In genomic region chr9:71004196-71004595, GRCh38 we compare ENCODE assay signal across 24 cellular contexts.
"Had no signal": no experiment of that assay in that cellular context is flagged by ENCODE, and none has a peak within 500 bp of the region (broad histone marks: within the 10 kb centered on the region; RNA-seq: fewer than 3 reads in every experiment).

No MANE protein-coding gene starts in this region.

- ATAC-seq: activated CD4-positive, alpha-beta T cell treated with anti-CD3 and anti-CD28 coated beads for 36 hours; body of pancreas; natural killer cell treated with Interleukin-12 subunit alpha and Interleukin-12 subunit beta and Interleukin-15 and Interleukin-18, amount 100 ng/mL, for 72 hours; pancreas; psoas muscle; right cardiac atrium; stimulated activated effector memory CD8-positive, alpha-beta T cell treated with anti-CD3 and anti-CD28 coated beads, Interleukin-12 subunit alpha, Interleukin-12 subunit beta, amount 100 ng/mL, for 72 hours; stimulated activated naive CD8-positive, alpha-beta T cell treated with anti-CD3 and anti-CD28 coated beads, Interleukin-15, amount 100 ng/mL, for 72 hours; T-helper 17 cell had no signal

- DNase-seq: activated B cell treated with CpG ODN at 0.5 μM for 24 hours; activated CD4-positive, alpha-beta T cell treated with anti-CD3 and anti-CD28 coated beads for 36 hours; activated CD4-positive, alpha-beta T cell treated with anti-CD3 and anti-CD28 coated beads, Interleukin-2, amount 50 U/mL, for 48 hours; activated naive CD4-positive, alpha-beta T cell treated with Interleukin-2 at 50 U/mL for 16 hours; activated T-cell treated with anti-CD3 and anti-CD28 coated beads, Interleukin-2, amount 50 U/mL, for 48 hours; body of pancreas; effector CD4-positive, alpha-beta T cell; erythroblast; foreskin melanocyte; hippocampal formation; left ventricle myocardium inferior; pancreas; psoas muscle; right cardiac atrium; small intestine; stimulated activated CD4-positive, alpha-beta T cell treated with anti-CD3 and anti-CD28 coated beads, Interleukin-2, amount 100 ng/mL, for 24 hours; stimulated activated naive CD8-positive, alpha-beta T cell treated with anti-CD3 and anti-CD28 coated beads, Interleukin-15, amount 100 ng/mL, for 72 hours; T-helper 17 cell; tibial artery had no signal

- H3K9me3 ChIP-seq: neutrophil had no signal

- H3K4me1 Mint-ChIP-seq: activated B cell treated with CpG ODN at 0.5 μM for 24 hours; activated CD4-positive, alpha-beta T cell treated with anti-CD3 and anti-CD28 coated beads for 36 hours; mesothelial cell of epicardium; stimulated activated effector memory CD8-positive, alpha-beta T cell treated with anti-CD3 and anti-CD28 coated beads, Interleukin-12 subunit alpha, Interleukin-12 subunit beta, amount 100 ng/mL, for 72 hours; stimulated activated naive CD8-positive, alpha-beta T cell treated with anti-CD3 and anti-CD28 coated beads, Interleukin-15, amount 100 ng/mL, for 72 hours; T-helper 17 cell had no signal

- H3K4me1 ChIP-seq: body of pancreas, left ventricle myocardium inferior, pancreas, psoas muscle had no signal

- H3K4me3 ChIP-seq: body of pancreas, left ventricle myocardium inferior, pancreas, psoas muscle, tibial artery had no signal

- H3K27me3 Mint-ChIP-seq: activated B cell treated with CpG ODN at 0.5 μM for 24 hours; activated CD4-positive, alpha-beta T cell treated with anti-CD3 and anti-CD28 coated beads for 36 hours; dendritic cell treated with granulocyte-macrophage colony-stimulating factor and Interleukin-4, amounts not matched to agents 40 ng/mL and 50 ng/mL, for 4 days; natural killer cell treated with Interleukin-12 subunit alpha and Interleukin-12 subunit beta and Interleukin-15 and Interleukin-18, amount 100 ng/mL, for 72 hours; stimulated activated naive CD8-positive, alpha-beta T cell treated with anti-CD3 and anti-CD28 coated beads, Interleukin-15, amount 100 ng/mL, for 72 hours; T-helper 17 cell had no signal

- H3K27me3 ChIP-seq: body of pancreas, neutrophil, pancreas, tibial artery had no signal

- H3K4me3 Mint-ChIP-seq: activated B cell treated with CpG ODN at 0.5 μM for 24 hours; activated CD4-positive, alpha-beta T cell treated with anti-CD3 and anti-CD28 coated beads for 36 hours; dendritic cell treated with granulocyte-macrophage colony-stimulating factor and Interleukin-4, amounts not matched to agents 40 ng/mL and 50 ng/mL, for 4 days; mesothelial cell of epicardium; natural killer cell treated with Interleukin-12 subunit alpha and Interleukin-12 subunit beta and Interleukin-15 and Interleukin-18, amount 100 ng/mL, for 72 hours; stimulated activated effector memory CD8-positive, alpha-beta T cell treated with anti-CD3 and anti-CD28 coated beads, Interleukin-12 subunit alpha, Interleukin-12 subunit beta, amount 100 ng/mL, for 72 hours; stimulated activated naive CD8-positive, alpha-beta T cell treated with anti-CD3 and anti-CD28 coated beads, Interleukin-15, amount 100 ng/mL, for 72 hours; T-helper 17 cell had no signal

- H3K27ac ChIP-seq: body of pancreas, left ventricle myocardium inferior, neutrophil, pancreas, psoas muscle, tibial artery had no signal

- H3K27ac Mint-ChIP-seq: activated B cell treated with CpG ODN at 0.5 μM for 24 hours; activated CD4-positive, alpha-beta T cell treated with anti-CD3 and anti-CD28 coated beads for 36 hours; dendritic cell treated with granulocyte-macrophage colony-stimulating factor and Interleukin-4, amounts not matched to agents 40 ng/mL and 50 ng/mL, for 4 days; mesothelial cell of epicardium; natural killer cell treated with Interleukin-12 subunit alpha and Interleukin-12 subunit beta and Interleukin-15 and Interleukin-18, amount 100 ng/mL, for 72 hours; stimulated activated effector memory CD8-positive, alpha-beta T cell treated with anti-CD3 and anti-CD28 coated beads, Interleukin-12 subunit alpha, Interleukin-12 subunit beta, amount 100 ng/mL, for 72 hours; stimulated activated naive CD8-positive, alpha-beta T cell treated with anti-CD3 and anti-CD28 coated beads, Interleukin-15, amount 100 ng/mL, for 72 hours; T-helper 17 cell had no signal

- H3K36me3 ChIP-seq: left ventricle myocardium inferior, neutrophil, pancreas, tibial artery had no signal

- H3K36me3 Mint-ChIP-seq: stimulated activated effector memory CD8-positive, alpha-beta T cell treated with anti-CD3 and anti-CD28 coated beads, Interleukin-12 subunit alpha, Interleukin-12 subunit beta, amount 100 ng/mL, for 72 hours had no signal
